In the genomic region with DNA sequence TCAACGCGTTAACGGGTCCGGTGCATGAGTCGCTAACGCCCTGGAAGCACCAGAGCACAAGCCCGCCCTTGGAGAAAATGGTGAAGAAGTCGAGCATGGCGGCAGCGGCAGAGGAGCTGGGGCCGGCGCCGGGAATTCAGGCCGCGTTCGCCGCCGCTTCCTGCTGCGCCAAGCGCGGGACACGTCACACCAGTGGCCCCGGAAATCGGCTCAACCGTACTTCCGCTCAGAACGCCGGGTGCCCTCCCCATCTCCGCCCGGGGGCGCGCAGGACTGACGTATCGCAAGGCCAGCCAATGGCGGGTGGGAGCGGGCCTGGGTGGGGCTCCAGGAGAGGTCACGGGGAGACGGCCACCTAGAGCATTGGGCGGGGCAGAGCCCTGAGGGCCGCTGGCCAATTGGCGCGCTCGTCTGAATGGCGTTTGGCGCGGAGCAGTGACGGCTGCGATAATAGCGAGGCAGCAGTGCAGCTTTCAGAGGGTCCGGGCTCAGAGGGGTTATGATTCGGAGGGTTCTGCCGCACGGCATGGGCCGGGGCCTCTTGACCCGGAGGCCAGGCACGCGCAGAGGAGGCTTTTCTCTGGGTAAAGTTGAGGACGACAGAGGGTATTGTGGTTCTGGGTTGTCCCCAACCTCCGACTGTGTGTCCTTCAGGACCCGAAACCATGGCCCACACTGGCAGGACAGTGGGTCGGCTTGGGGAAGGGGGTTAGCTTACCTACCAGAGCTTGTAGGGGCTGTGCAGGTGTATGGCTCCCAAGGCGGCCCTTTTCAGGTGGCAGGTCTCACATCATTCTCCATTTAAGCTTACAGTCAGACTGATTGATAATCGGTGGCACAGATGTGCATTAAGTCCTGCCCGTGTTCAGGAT, we compare ENCODE assay signal across 1 cellular context.
TF ChIP-seq lines count a peak whose summit lies in the region.

A gene (plus strand): TSS at position 447 of the 872 bp plus-strand sequence. CDS start 53 bp downstream, at position 500.
A gene with protein sequence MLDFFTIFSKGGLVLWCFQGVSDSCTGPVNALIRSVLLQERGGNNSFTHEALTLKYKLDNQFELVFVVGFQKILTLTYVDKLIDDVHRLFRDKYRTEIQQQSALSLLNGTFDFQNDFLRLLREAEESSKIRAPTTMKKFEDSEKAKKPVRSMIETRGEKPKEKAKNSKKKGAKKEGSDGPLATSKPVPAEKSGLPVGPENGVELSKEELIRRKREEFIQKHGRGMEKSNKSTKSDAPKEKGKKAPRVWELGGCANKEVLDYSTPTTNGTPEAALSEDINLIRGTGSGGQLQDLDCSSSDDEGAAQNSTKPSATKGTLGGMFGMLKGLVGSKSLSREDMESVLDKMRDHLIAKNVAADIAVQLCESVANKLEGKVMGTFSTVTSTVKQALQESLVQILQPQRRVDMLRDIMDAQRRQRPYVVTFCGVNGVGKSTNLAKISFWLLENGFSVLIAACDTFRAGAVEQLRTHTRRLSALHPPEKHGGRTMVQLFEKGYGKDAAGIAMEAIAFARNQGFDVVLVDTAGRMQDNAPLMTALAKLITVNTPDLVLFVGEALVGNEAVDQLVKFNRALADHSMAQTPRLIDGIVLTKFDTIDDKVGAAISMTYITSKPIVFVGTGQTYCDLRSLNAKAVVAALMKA (minus strand): TSS at position 188 of the 872 bp plus-strand sequence. CDS start 91 bp downstream, at position 97.

TF ChIP-seq in HepG2, 621 proteins besides CTCF, POLR2A, EP300 and RAD21 (continued from another document and continues in another):
- TF ChIP-seq PHF20 (CRISPR knock-in tag; IDR thresholded peaks at IDR 0.05) (peak; percentile 99), ELF1 (CRISPR knock-in tag; IDR thresholded peaks at IDR 0.05) (peak; percentile 97), ETV5 (CRISPR knock-in tag; IDR thresholded peaks at IDR 0.05; ENCODE audit: borderline replicate concordance) (peak; percentile 81), ADNP (CRISPR knock-in tag; IDR thresholded peaks at IDR 0.05) (no peak), SMC3 (IDR thresholded peaks at IDR 0.05; ENCODE audit: low read length) (no peak), TEAD2 (CRISPR knock-in tag; IDR thresholded peaks at IDR 0.05) (no peak), SOX13 (IDR thresholded peaks at IDR 0.05) (no peak), SOX13 (CRISPR knock-in tag; conservative IDR thresholded peaks at IDR 0.05 in 1 of 2, IDR thresholded peaks at IDR 0.05 in 1 of 2) (peak in 1 of 2 experiments; percentile 18; a peak in 1 of 4 replicates), TCF7 (IDR thresholded peaks at IDR 0.05; ENCODE audit: low read depth) (no peak), TBX3 (IDR thresholded peaks at IDR 0.05; ENCODE audit: borderline replicate concordance) (peak; percentile 12; the same call in 1 of the 2 replicates), FOXK1 (CRISPR knock-in tag; IDR thresholded peaks at IDR 0.05; ENCODE audit: borderline replicate concordance, low read depth) (peak; percentile 71; the same call in 1 of the 2 replicates), SMARCE1 (IDR thresholded peaks at IDR 0.05; ENCODE audit: borderline replicate concordance) (no peak), ZNF329 (CRISPR knock-in tag; IDR thresholded peaks at IDR 0.05; ENCODE audit: low read depth) (no peak), TARDBP (CRISPR knock-in tag; IDR thresholded peaks at IDR 0.05) (peak; percentile 42; the same call in 1 of the 2 replicates), ZNF772 (CRISPR knock-in tag; IDR thresholded peaks at IDR 0.05) (peak; percentile 67; the same call in 1 of the 2 replicates), KLF13 (CRISPR knock-in tag; IDR thresholded peaks at IDR 0.05) (no peak), TOPORS (CRISPR knock-in tag; IDR thresholded peaks at IDR 0.05) (no peak), ZNF670 (CRISPR knock-in tag; IDR thresholded peaks at IDR 0.05; ENCODE audit: borderline replicate concordance) (peak; percentile 95; the same call in 1 of the 2 replicates), ZSCAN21 (CRISPR knock-in tag; IDR thresholded peaks at IDR 0.05; ENCODE audit: borderline replicate concordance) (no peak; the same call in none of the 2 replicates), ZNF20 (CRISPR knock-in tag; IDR thresholded peaks at IDR 0.05) (no peak), MBD4 (IDR thresholded peaks at IDR 0.05; ENCODE audit: borderline replicate concordance, low read length) (no peak), ZC3H13 (CRISPR knock-in tag; IDR thresholded peaks at IDR 0.05) (no peak), RARG (CRISPR knock-in tag; IDR thresholded peaks at IDR 0.05; ENCODE audit: low read depth) (no peak), ZNF230 (CRISPR knock-in tag; IDR thresholded peaks at IDR 0.05) (peak; percentile 96), MED1 (CRISPR knock-in tag; IDR thresholded peaks at IDR 0.05) (peak; percentile 57), ZSCAN30 (CRISPR knock-in tag; IDR thresholded peaks at IDR 0.05) (no peak), CREB1 (IDR thresholded peaks at IDR 0.05) (peak; percentile 99), CREB1 (CRISPR knock-in tag; IDR thresholded peaks at IDR 0.05) (peak; percentile 99), HMGA1 (CRISPR knock-in tag; conservative IDR thresholded peaks at IDR 0.05) (no peak), ZNF746 (CRISPR knock-in tag; IDR thresholded peaks at IDR 0.05) (no peak), DNMT3B (CRISPR knock-in tag; conservative IDR thresholded peaks at IDR 0.05) (peak; percentile 70), KLF15 (CRISPR knock-in tag; IDR thresholded peaks at IDR 0.05; ENCODE audit: borderline replicate concordance) (no peak)
- TF ChIP-seq, protein P1, sequence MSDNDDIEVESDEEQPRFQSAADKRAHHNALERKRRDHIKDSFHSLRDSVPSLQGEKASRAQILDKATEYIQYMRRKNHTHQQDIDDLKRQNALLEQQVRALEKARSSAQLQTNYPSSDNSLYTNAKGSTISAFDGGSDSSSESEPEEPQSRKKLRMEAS (IDR thresholded peaks at IDR 0.05) = peak; percentile 74
- TF ChIP-seq, protein P2, sequence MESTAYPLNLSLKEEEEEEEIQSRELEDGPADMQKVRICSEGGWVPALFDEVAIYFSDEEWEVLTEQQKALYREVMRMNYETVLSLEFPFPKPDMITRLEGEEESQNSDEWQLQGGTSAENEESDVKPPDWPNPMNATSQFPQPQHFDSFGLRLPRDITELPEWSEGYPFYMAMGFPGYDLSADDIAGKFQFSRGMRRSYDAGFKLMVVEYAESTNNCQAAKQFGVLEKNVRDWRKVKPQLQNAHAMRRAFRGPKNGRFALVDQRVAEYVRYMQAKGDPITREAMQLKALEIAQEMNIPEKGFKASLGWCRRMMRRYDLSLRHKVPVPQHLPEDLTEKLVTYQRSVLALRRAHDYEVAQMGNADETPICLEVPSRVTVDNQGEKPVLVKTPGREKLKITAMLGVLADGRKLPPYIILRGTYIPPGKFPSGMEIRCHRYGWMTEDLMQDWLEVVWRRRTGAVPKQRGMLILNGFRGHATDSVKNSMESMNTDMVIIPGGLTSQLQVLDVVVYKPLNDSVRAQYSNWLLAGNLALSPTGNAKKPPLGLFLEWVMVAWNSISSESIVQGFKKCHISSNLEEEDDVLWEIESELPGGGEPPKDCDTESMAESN (CRISPR knock-in tag; conservative IDR thresholded peaks at IDR 0.05) = peak; percentile 92
- TF ChIP-seq, protein P3, sequence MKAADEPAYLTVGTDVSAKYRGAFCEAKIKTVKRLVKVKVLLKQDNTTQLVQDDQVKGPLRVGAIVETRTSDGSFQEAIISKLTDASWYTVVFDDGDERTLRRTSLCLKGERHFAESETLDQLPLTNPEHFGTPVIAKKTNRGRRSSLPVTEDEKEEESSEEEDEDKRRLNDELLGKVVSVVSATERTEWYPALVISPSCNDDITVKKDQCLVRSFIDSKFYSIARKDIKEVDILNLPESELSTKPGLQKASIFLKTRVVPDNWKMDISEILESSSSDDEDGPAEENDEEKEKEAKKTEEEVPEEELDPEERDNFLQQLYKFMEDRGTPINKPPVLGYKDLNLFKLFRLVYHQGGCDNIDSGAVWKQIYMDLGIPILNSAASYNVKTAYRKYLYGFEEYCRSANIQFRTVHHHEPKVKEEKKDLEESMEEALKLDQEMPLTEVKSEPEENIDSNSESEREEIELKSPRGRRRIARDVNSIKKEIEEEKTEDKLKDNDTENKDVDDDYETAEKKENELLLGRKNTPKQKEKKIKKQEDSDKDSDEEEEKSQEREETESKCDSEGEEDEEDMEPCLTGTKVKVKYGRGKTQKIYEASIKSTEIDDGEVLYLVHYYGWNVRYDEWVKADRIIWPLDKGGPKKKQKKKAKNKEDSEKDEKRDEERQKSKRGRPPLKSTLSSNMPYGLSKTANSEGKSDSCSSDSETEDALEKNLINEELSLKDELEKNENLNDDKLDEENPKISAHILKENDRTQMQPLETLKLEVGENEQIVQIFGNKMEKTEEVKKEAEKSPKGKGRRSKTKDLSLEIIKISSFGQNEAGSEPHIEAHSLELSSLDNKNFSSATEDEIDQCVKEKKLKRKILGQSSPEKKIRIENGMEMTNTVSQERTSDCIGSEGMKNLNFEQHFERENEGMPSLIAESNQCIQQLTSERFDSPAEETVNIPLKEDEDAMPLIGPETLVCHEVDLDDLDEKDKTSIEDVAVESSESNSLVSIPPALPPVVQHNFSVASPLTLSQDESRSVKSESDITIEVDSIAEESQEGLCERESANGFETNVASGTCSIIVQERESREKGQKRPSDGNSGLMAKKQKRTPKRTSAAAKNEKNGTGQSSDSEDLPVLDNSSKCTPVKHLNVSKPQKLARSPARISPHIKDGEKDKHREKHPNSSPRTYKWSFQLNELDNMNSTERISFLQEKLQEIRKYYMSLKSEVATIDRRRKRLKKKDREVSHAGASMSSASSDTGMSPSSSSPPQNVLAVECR (CRISPR knock-in tag; IDR thresholded peaks at IDR 0.05; ENCODE audit: borderline replicate concordance) = peak; percentile 98
- TF ChIP-seq, protein P4, sequence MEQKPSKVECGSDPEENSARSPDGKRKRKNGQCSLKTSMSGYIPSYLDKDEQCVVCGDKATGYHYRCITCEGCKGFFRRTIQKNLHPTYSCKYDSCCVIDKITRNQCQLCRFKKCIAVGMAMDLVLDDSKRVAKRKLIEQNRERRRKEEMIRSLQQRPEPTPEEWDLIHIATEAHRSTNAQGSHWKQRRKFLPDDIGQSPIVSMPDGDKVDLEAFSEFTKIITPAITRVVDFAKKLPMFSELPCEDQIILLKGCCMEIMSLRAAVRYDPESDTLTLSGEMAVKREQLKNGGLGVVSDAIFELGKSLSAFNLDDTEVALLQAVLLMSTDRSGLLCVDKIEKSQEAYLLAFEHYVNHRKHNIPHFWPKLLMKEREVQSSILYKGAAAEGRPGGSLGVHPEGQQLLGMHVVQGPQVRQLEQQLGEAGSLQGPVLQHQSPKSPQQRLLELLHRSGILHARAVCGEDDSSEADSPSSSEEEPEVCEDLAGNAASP (CRISPR knock-in tag; IDR thresholded peaks at IDR 0.05; ENCODE audit: borderline replicate concordance) = no peak
- TF ChIP-seq, protein P5, sequence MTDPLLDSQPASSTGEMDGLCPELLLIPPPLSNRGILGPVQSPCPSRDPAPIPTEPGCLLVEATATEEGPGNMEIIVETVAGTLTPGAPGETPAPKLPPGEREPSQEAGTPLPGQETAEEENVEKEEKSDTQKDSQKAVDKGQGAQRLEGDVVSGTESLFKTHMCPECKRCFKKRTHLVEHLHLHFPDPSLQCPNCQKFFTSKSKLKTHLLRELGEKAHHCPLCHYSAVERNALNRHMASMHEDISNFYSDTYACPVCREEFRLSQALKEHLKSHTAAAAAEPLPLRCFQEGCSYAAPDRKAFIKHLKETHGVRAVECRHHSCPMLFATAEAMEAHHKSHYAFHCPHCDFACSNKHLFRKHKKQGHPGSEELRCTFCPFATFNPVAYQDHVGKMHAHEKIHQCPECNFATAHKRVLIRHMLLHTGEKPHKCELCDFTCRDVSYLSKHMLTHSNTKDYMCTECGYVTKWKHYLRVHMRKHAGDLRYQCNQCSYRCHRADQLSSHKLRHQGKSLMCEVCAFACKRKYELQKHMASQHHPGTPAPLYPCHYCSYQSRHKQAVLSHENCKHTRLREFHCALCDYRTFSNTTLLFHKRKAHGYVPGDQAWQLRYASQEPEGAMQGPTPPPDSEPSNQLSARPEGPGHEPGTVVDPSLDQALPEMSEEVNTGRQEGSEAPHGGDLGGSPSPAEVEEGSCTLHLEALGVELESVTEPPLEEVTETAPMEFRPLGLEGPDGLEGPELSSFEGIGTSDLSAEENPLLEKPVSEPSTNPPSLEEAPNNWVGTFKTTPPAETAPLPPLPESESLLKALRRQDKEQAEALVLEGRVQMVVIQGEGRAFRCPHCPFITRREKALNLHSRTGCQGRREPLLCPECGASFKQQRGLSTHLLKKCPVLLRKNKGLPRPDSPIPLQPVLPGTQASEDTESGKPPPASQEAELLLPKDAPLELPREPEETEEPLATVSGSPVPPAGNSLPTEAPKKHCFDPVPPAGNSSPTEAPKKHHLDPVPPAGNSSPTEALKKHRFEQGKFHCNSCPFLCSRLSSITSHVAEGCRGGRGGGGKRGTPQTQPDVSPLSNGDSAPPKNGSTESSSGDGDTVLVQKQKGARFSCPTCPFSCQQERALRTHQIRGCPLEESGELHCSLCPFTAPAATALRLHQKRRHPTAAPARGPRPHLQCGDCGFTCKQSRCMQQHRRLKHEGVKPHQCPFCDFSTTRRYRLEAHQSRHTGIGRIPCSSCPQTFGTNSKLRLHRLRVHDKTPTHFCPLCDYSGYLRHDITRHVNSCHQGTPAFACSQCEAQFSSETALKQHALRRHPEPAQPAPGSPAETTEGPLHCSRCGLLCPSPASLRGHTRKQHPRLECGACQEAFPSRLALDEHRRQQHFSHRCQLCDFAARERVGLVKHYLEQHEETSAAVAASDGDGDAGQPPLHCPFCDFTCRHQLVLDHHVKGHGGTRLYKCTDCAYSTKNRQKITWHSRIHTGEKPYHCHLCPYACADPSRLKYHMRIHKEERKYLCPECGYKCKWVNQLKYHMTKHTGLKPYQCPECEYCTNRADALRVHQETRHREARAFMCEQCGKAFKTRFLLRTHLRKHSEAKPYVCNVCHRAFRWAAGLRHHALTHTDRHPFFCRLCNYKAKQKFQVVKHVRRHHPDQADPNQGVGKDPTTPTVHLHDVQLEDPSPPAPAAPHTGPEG (CRISPR knock-in tag; IDR thresholded peaks at IDR 0.05) = 0 out of 2 replicates have a peak, but pooled peaks have one; percentile 10
- TF ChIP-seq, protein P6, sequence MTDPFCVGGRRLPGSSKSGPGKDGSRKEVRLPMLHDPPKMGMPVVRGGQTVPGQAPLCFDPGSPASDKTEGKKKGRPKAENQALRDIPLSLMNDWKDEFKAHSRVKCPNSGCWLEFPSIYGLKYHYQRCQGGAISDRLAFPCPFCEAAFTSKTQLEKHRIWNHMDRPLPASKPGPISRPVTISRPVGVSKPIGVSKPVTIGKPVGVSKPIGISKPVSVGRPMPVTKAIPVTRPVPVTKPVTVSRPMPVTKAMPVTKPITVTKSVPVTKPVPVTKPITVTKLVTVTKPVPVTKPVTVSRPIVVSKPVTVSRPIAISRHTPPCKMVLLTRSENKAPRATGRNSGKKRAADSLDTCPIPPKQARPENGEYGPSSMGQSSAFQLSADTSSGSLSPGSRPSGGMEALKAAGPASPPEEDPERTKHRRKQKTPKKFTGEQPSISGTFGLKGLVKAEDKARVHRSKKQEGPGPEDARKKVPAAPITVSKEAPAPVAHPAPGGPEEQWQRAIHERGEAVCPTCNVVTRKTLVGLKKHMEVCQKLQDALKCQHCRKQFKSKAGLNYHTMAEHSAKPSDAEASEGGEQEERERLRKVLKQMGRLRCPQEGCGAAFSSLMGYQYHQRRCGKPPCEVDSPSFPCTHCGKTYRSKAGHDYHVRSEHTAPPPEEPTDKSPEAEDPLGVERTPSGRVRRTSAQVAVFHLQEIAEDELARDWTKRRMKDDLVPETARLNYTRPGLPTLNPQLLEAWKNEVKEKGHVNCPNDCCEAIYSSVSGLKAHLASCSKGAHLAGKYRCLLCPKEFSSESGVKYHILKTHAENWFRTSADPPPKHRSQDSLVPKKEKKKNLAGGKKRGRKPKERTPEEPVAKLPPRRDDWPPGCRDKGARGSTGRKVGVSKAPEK (CRISPR knock-in tag; IDR thresholded peaks at IDR 0.05; ENCODE audit: borderline replicate concordance) = no peak
